ENCODE assay signal across 11 cellular contexts in the genomic region with DNA sequence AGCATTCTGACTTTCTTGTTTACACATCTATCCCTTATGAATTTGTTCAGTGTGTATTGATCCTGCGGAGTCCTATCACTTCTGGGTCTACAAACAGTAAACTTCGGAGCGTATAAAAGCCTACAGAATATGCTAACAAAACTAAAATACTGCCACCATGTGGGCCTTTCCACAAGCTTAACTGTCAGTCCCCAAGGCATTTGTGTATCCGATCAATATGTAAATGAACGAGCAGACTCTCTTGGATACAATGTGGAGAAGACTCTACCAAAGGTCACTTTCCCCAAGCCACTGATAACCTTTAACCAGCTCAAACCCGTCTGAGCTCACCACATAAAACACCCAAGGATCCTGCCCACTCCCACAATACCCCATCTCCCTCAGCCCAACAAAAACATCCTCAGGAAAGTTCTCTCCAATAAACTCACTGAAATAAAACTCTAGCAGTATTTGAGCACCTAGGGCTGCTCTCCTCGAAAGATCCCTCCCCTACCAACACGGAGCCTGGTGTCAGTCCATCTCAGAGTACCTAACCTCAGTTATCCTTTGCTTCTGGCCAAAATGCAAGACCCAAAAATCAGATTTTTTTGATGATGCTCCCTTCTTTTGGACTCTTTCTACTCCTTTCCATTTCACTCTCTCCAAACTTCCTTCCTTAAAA. TPM values are rescaled to one million over a fixed set of nuclear protein-coding genes. Genes with fewer than 3 reads are reported as not detected.
DNase-seq lines count a peak whose midpoint lies in the region; ATAC-seq and TF ChIP-seq lines count a peak whose summit lies in the region.
"Had no signal": no experiment of that assay in that cellular context is flagged by ENCODE, and none has a peak within 500 bp of the region (broad histone marks: within the 10 kb centered on the region; RNA-seq: fewer than 3 reads in every experiment).

No MANE protein-coding gene starts in this region.

- no peak overlapping the region for H3K4me3 Mint-ChIP-seq in progenitor cell of endocrine pancreas (ENCODE audit: low read depth)
- H3K4me3 Mint-ChIP-seq in CD8-positive, alpha-beta memory T cell: no peak overlapping the region

- CTCF ChIA-PET in CD8-positive, alpha-beta memory T cell (lab: Charles Lee): interaction anchor here (0.9 to 2.5 kb wide), 3 partner anchors 18 to 126 kb away, joined by 3 to 11 read pairs (median 5); partner anchors contain the start of gene ADA2

- H3K4me1 ChIP-seq in CD8-positive, alpha-beta memory T cell (ENCODE audit: insufficient read depth, low read length): no peaks in the 10 kb centered on the region

- H3K27ac Mint-ChIP-seq in progenitor cell of endocrine pancreas: peak overlapping the region; percentile 23
- peak overlapping the region in 4 of 8 donors; percentile 49 to 85 (median 74) for H3K27ac Mint-ChIP-seq in CD8-positive, alpha-beta memory T cell

- H3K4me3 ChIP-seq in CD8-positive, alpha-beta memory T cell (ENCODE audit: low read length): no peak overlapping the region

- no peak overlapping the region for H3K27ac ChIP-seq in CD8-positive, alpha-beta memory T cell (ENCODE audit: low read depth, low read length)
- H3K27ac ChIP-seq: RWPE1 had no signal

- no peaks in the 10 kb centered on the region for H3K27me3 Mint-ChIP-seq in progenitor cell of endocrine pancreas
- no peaks in the 10 kb centered on the region for H3K27me3 Mint-ChIP-seq in CD8-positive, alpha-beta memory T cell

- no peaks in the 10 kb centered on the region for H3K9me3 ChIP-seq in CD8-positive, alpha-beta memory T cell (ENCODE audit: low read length)

- no peaks in the 10 kb centered on the region for H3K9me3 Mint-ChIP-seq in progenitor cell of endocrine pancreas (ENCODE audit: low read depth)
- no peaks in the 10 kb centered on the region for H3K9me3 Mint-ChIP-seq in CD8-positive, alpha-beta memory T cell

- peaks cover 24% of the 10 kb centered on the region for H3K36me3 ChIP-seq in CD8-positive, alpha-beta memory T cell (ENCODE audit: insufficient read depth, low read length)

- ATAC-seq in GM18517 (IDR thresholded peaks at IDR 0.05; ENCODE audit: unreplicated experiment) (no peak), GM18907 (IDR thresholded peaks at IDR 0.05; ENCODE audit: unreplicated experiment) (no peak)

- no peaks in the 10 kb centered on the region for H3K36me3 Mint-ChIP-seq in progenitor cell of endocrine pancreas (ENCODE audit: insufficient read depth)
- peaks cover 4 to 85% (median 18%) of the 10 kb centered on the region in 3 donors for H3K36me3 Mint-ChIP-seq in CD8-positive, alpha-beta memory T cell

- H3K27me3 ChIP-seq in CD8-positive, alpha-beta memory T cell (ENCODE audit: insufficient read depth, low read length, poor library complexity, severe bottlenecking): no peaks in the 10 kb centered on the region

- H3K4me1 Mint-ChIP-seq in progenitor cell of endocrine pancreas (ENCODE audit: low read depth): peaks cover 24% of the 10 kb centered on the region
- H3K4me1 Mint-ChIP-seq in CD8-positive, alpha-beta memory T cell: peaks cover 0 to 8% (median 4%) of the 10 kb centered on the region in 3 donors

- POLR2A ChIA-PET in CD8-positive, alpha-beta memory T cell (lab: Charles Lee): no interaction called here

- DNase-seq in SHP77 treated with DMSO at 0.1 percent for 48 hours (lab: John Stamatoyannopoulos, UW) (peak; percentile 42), SHP77 (lab: John Stamatoyannopoulos, UW) (no peak), RKO (ENCODE audit: low spot score) (peak; percentile 14), fibroblast of peridontal ligament (ENCODE audit: extremely low read depth) (peak; percentile 19), progenitor cell of endocrine pancreas (ENCODE audit: low spot score, unreplicated experiment) (no peak)
- DNase-seq in CD8-positive, alpha-beta memory T cell: no peak
- DNase-seq: NCI-H1092; stimulated activated naive CD4-positive, alpha-beta T cell had no signal

- peak; percentile 57 for TF ChIP-seq CTCF in progenitor cell of endocrine pancreas (IDR thresholded peaks at IDR 0.05; ENCODE audit: unreplicated experiment)

RNA-seq across cellular contexts. Expression of gene ADA2, which starts 17.8 kb away (rescaled TPM):
- total RNA-seq in progenitor cell of endocrine pancreas: 88.9 and 89.2 TPM in 2 replicates
- 10 to 100 TPM in 1 of 2 experiments, 1 to 10 TPM in 1; 8.6 to 11.1 TPM for total RNA-seq in CD8-positive, alpha-beta memory T cell
- 76.9 TPM for polyA plus RNA-seq in CD8-positive, alpha-beta memory T cell

RNA-seq across cellular contexts. Expression of gene HDHD5, which starts 42.3 kb away (rescaled TPM):
- 39.7 and 40.4 TPM in 2 replicates for total RNA-seq in progenitor cell of endocrine pancreas
- total RNA-seq in CD8-positive, alpha-beta memory T cell: 10 to 100 TPM; 38.6 to 40.0 TPM
- 53.5 TPM for polyA plus RNA-seq in CD8-positive, alpha-beta memory T cell

Comparison
In these comparisons a context has a peak if more than half of its experiments do, and no peak if none do; other contexts are left out.
1. DNase-seq: peak in SHP77 treated with DMSO at 0.1 percent for 48 hours (single experiment), RKO (single experiment) and fibroblast of peridontal ligament (single experiment); none in SHP77 (0 of 2), progenitor cell of endocrine pancreas (single experiment) and CD8-positive, alpha-beta memory T cell (0 of 5).